Comparison of ENCODE assay signal across 9 cellular contexts in the genomic region with DNA sequence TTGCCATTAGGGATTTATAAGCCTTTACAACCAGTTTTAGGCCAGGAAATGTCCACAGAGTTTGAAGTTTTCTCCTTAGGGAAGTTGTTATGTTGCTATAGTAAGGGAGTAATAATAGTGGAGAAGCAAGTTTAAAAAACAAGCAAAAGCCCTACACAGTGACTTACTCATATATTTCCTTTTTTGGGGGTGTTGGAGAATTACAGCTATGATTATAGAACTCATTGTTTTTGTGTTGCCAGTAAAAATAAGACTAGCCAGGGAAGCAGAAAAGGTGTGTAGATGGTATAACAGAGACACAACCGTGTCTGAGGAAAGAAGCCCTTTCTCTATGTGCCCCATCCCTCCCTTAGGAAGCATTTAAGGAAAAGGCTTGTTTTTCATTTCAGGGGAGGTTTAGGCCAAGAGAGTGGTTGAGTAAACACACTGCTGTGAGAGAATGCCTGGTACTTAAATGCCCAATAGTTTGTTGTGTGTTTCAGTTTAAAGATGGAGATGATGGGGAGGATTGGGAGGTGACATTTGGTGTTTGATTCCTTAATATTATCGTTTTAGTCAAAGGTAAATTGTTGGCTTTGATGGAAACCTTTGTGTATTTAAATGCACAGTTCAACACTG. TPM values are rescaled to one million over a fixed set of nuclear protein-coding genes. Genes with fewer than 3 reads are reported as not detected.
DNase-seq lines count a peak whose midpoint lies in the region; ATAC-seq and TF ChIP-seq lines count a peak whose summit lies in the region.
"Had no signal": no experiment of that assay in that cellular context is flagged by ENCODE, and none has a peak within 500 bp of the region (broad histone marks: within the 10 kb centered on the region; RNA-seq: fewer than 3 reads in every experiment).

No MANE protein-coding gene starts in this region.

- H3K27me3 ChIP-seq in transverse colon: no peaks in the 10 kb centered on the region

- peaks cover 4% of the 10 kb centered on the region in 2 donors for H3K36me3 Mint-ChIP-seq in activated T-cell treated with anti-CD3 and anti-CD28 coated beads, Interleukin-2, amount 50 U/mL, for 72 hours (ENCODE audit: insufficient read depth in 2 of 2)
- H3K36me3 Mint-ChIP-seq in activated naive CD8-positive, alpha-beta T cell treated with anti-CD3 and anti-CD28 coated beads, Interleukin-2, amount 10 ng/mL, durations not matched to agents 7 days and 5 days: no peaks in the 10 kb centered on the region

- peak overlapping the region; percentile 99 to 100 (median 99) for H3K27ac ChIP-seq in transverse colon

- peaks cover 26% of the 10 kb centered on the region for H3K4me1 Mint-ChIP-seq in activated T-cell treated with anti-CD3 and anti-CD28 coated beads, Interleukin-2, amount 50 U/mL, for 72 hours (ENCODE audit: low read depth)
- peaks cover 22% of the 10 kb centered on the region for H3K4me1 Mint-ChIP-seq in activated naive CD8-positive, alpha-beta T cell treated with anti-CD3 and anti-CD28 coated beads, Interleukin-2, amount 10 ng/mL, durations not matched to agents 7 days and 5 days

- 5 to 14% methylated on average over 2 of the region's 2 CpGs for WGBS in transverse colon (ENCODE audit: low coverage in 1 of 2), 2 donors

- DNase-seq in activated T-cell treated with anti-CD3 and anti-CD28 coated beads, Interleukin-2, amount 50 U/mL, for 72 hours: no peak
- DNase-seq in activated T-cell treated with anti-CD3 and anti-CD28 coated beads, Interleukin-2, amount 50 U/mL, for 1 hour: no peak
- DNase-seq in activated naive CD8-positive, alpha-beta T cell treated with anti-CD3 and anti-CD28 coated beads, Interleukin-2, amount 10 ng/mL, durations not matched to agents 7 days and 5 days: no peak
- peak; percentile 36 for DNase-seq in kidney glomerular epithelial cell (lab: John Stamatoyannopoulos, UW)
- no peak for DNase-seq in transverse colon
- DNase-seq in stimulated activated CD4-positive, alpha-beta T cell treated with anti-CD3 and anti-CD28 coated beads, Interleukin-2, amount 100 ng/mL, for 48 hours: no peak

- POLR2A ChIA-PET in activated naive CD8-positive, alpha-beta T cell treated with anti-CD3 and anti-CD28 coated beads, Interleukin-2, amount 10 ng/mL, durations not matched to agents 7 days and 5 days (lab: Charles Lee): no interaction called here

- intact Hi-C loops in transverse colon (cut with DNase I; ENCODE audit: low total_unique reads): loop anchor here (10.0 kb wide), 1 partner anchor 61 kb away; no protein-coding TSS in a partner anchor

- H3K27ac Mint-ChIP-seq in activated T-cell treated with anti-CD3 and anti-CD28 coated beads, Interleukin-2, amount 50 U/mL, for 72 hours: peak overlapping the region; percentile 98
- H3K27ac Mint-ChIP-seq in activated naive CD8-positive, alpha-beta T cell treated with anti-CD3 and anti-CD28 coated beads, Interleukin-2, amount 10 ng/mL, durations not matched to agents 7 days and 5 days: peak overlapping the region; percentile 58

- H3K27me3 Mint-ChIP-seq in activated T-cell treated with anti-CD3 and anti-CD28 coated beads, Interleukin-2, amount 50 U/mL, for 72 hours (ENCODE audit: low read depth): no peaks in the 10 kb centered on the region
- no peaks in the 10 kb centered on the region for H3K27me3 Mint-ChIP-seq in activated naive CD8-positive, alpha-beta T cell treated with anti-CD3 and anti-CD28 coated beads, Interleukin-2, amount 10 ng/mL, durations not matched to agents 7 days and 5 days

- no peaks in the 10 kb centered on the region for H3K9me3 Mint-ChIP-seq in activated T-cell treated with anti-CD3 and anti-CD28 coated beads, Interleukin-2, amount 50 U/mL, for 72 hours
- no peaks in the 10 kb centered on the region for H3K9me3 Mint-ChIP-seq in activated naive CD8-positive, alpha-beta T cell treated with anti-CD3 and anti-CD28 coated beads, Interleukin-2, amount 10 ng/mL, durations not matched to agents 7 days and 5 days

- H3K4me3 Mint-ChIP-seq in activated T-cell treated with anti-CD3 and anti-CD28 coated beads, Interleukin-2, amount 50 U/mL, for 72 hours: peak overlapping the region; percentile 90 to 97
- peak overlapping the region; percentile 83 for H3K4me3 Mint-ChIP-seq in activated naive CD8-positive, alpha-beta T cell treated with anti-CD3 and anti-CD28 coated beads, Interleukin-2, amount 10 ng/mL, durations not matched to agents 7 days and 5 days

- peak overlapping the region in 3 of 4 donors; percentile 88 to 97 (median 95) for H3K4me3 ChIP-seq in transverse colon

- H3K36me3 ChIP-seq in transverse colon: no peaks in the 10 kb centered on the region

- H3K9me3 ChIP-seq in transverse colon: no peaks in the 10 kb centered on the region

- in situ Hi-C loops in transverse colon (cut with MboI; ENCODE audit: low pct_ligation_motif_present in 1 of 4, low pct_unique_long_range_greater_than_20kb in 1 of 4, low sequenced_read_pairs in 3 of 4): loop anchor here in 1 of 4 donors (25.0 kb wide), 1 partner anchor 304 kb away; the partner anchor contains the start of gene PPP4R1

- no peak for TF ChIP-seq POLR2A in transverse colon (IDR thresholded peaks at IDR 0.05)

- no peak for ATAC-seq in activated T-cell treated with anti-CD3 and anti-CD28 coated beads, Interleukin-2, amount 50 U/mL, for 72 hours (replicated peaks in 1 of 2)
- no peak for ATAC-seq in activated naive CD8-positive, alpha-beta T cell treated with anti-CD3 and anti-CD28 coated beads, Interleukin-2, amount 10 ng/mL, durations not matched to agents 7 days and 5 days (ENCODE audit: low read depth)
- no peak for ATAC-seq in GM19035 (IDR thresholded peaks at IDR 0.05; ENCODE audit: unreplicated experiment)
- ATAC-seq in HG02973 (IDR thresholded peaks at IDR 0.05; ENCODE audit: unreplicated experiment): no peak

- peaks cover 21 to 63% (median 55%) of the 10 kb centered on the region in 4 donors for H3K4me1 ChIP-seq in transverse colon

- TF ChIP-seq CTCF in transverse colon (IDR thresholded peaks at IDR 0.05): no peak

- no peak for TF ChIP-seq EP300 in transverse colon (IDR thresholded peaks at IDR 0.05; ENCODE audit: low read depth)

RNA-seq across cellular contexts. Expression of gene VAPA, which starts 2.4 kb away (rescaled TPM):
- total RNA-seq in activated T-cell treated with anti-CD3 and anti-CD28 coated beads, Interleukin-2, amount 50 U/mL, for 72 hours: 100 to 1,000 TPM; 197 to 209 TPM
- total RNA-seq in activated naive CD8-positive, alpha-beta T cell treated with anti-CD3 and anti-CD28 coated beads, Interleukin-2, amount 10 ng/mL, durations not matched to agents 7 days and 5 days: 100 to 1,000 TPM; 125 to 129 TPM
- total RNA-seq in transverse colon: 100 to 1,000 TPM; 110 to 322 (median 213) TPM

RNA-seq across cellular contexts. Expression of gene TXNDC2, which starts 30.4 kb away (rescaled TPM):
- total RNA-seq in activated T-cell treated with anti-CD3 and anti-CD28 coated beads, Interleukin-2, amount 50 U/mL, for 72 hours: not detected
- not detected for total RNA-seq in activated naive CD8-positive, alpha-beta T cell treated with anti-CD3 and anti-CD28 coated beads, Interleukin-2, amount 10 ng/mL, durations not matched to agents 7 days and 5 days
- under 1 TPM in 1 of 4 donors, not detected in 3; 0.27 TPM for total RNA-seq in transverse colon
- total RNA-seq: SK-MEL-5 had no signal
